Comparison of ENCODE assay signal across 17 cellular contexts in genomic region chr2:84386326-84386995, GRCh38.
DNase-seq lines count a peak whose midpoint lies in the region; TF ChIP-seq lines count a peak whose summit lies in the region.
"Had no signal": no experiment of that assay in that cellular context is flagged by ENCODE, and none has a peak within 500 bp of the region (broad histone marks: within the 10 kb centered on the region; RNA-seq: fewer than 3 reads in every experiment).

No MANE protein-coding gene starts in this region.

- no peak for TF ChIP-seq CTCF in A673 (conservative IDR thresholded peaks at IDR 0.05; ENCODE audit: low read depth, low read length)
- TF ChIP-seq CTCF in endodermal cell (conservative IDR thresholded peaks at IDR 0.05), result no peak
- TF ChIP-seq CTCF in Peyer's patch (IDR thresholded peaks at IDR 0.05), result no peak

- BruUV-seq in A673 (replicated peaks; lab: Mats Ljungman, UMichigan), result no TSS peak

- H3K4me3 Mint-ChIP-seq in endodermal cell, result no peak overlapping the region
- H3K4me3 Mint-ChIP-seq: H9 had no signal

- H3K9me3 ChIP-seq in A673 (ENCODE audit: low read depth, low read length, poor library complexity, severe bottlenecking) (no peaks in the 10 kb centered on the region), endodermal cell (ENCODE audit: control insufficient read depth, low read length) (peaks cover 53% of the 10 kb centered on the region), Peyer's patch (no peaks in the 10 kb centered on the region)
- H3K9me3 ChIP-seq: SJCRH30 had no signal

- DNase-seq in A673 (ENCODE audit: low spot score) (peak; percentile 84), D341Med (ENCODE audit: low spot score) (peak; percentile 43), NCI-H748 treated with DMSO at 0.1 percent for 48 hours (lab: John Stamatoyannopoulos, UW) (peak; percentile 4), endodermal cell (no peak), Peyer's patch (no peak), HPDE6-E6E7 (ENCODE audit: extremely low spot score) (no peak), NCI-H2196 treated with DMSO at 0.1 percent for 48 hours (lab: John Stamatoyannopoulos, UW; ENCODE audit: unreplicated experiment) (no peak)
- DNase-seq in activated naive CD4-positive, alpha-beta T cell treated with anti-CD3 and anti-CD28 coated beads, Interleukin-2, amount 50 U/mL, for 16 hours, result no peak
- DNase-seq: DMS53, EL, H9, NCI-H1092 treated with DMSO at 0.1 percent for 48 hours, NCI-H187, NCI-H2107, NCI-H526 treated with DMSO at 0.1 percent for 48 hours, SJCRH30 had no signal

- no peaks in the 10 kb centered on the region for H3K36me3 ChIP-seq in A673 (ENCODE audit: insufficient read depth, low read length, poor library complexity, severe bottlenecking)
- no peaks in the 10 kb centered on the region for H3K36me3 ChIP-seq in endodermal cell (ENCODE audit: control insufficient read depth, insufficient read depth, low read length)
- no peaks in the 10 kb centered on the region for H3K36me3 ChIP-seq in Peyer's patch
- H3K36me3 ChIP-seq: SJCRH30 had no signal

- H3K27ac ChIP-seq in A673 (ENCODE audit: low read depth, low read length, poor library complexity, severe bottlenecking), result no peak overlapping the region
- peak overlapping the region; percentile 12 for H3K27ac ChIP-seq in endodermal cell (ENCODE audit: low read depth, low read length)
- no peak overlapping the region for H3K27ac ChIP-seq in Peyer's patch
- H3K27ac ChIP-seq: SJCRH30 had no signal

- POLR2A ChIA-PET in A673 (lab: Charles Lee; ENCODE audit: low non-redundant PET), result no interaction called here

- CTCF ChIA-PET in A673 (lab: Charles Lee), result no interaction called here

- H3K9ac ChIP-seq in endodermal cell (ENCODE audit: extremely low read depth, low read length, poor library complexity, severe bottlenecking), result no peak overlapping the region

- H3K27me3 ChIP-seq in A673 (replicated peaks; ENCODE audit: insufficient read depth, low read depth, low read length, poor library complexity) (peaks cover 40% of the 10 kb centered on the region), endodermal cell (ENCODE audit: control insufficient read depth, insufficient read depth, low read length, poor library complexity, severe bottlenecking) (peaks cover 57% of the 10 kb centered on the region), Peyer's patch (no peaks in the 10 kb centered on the region)
- H3K27me3 ChIP-seq: SJCRH30 had no signal

- no peak overlapping the region for H3K27ac Mint-ChIP-seq in endodermal cell

- H3K4me3 ChIP-seq in A673 (ENCODE audit: low read depth, low read length, poor library complexity, severe bottlenecking) (no peak overlapping the region), endodermal cell (ENCODE audit: low read length) (no peak overlapping the region), Peyer's patch (no peak overlapping the region)
- H3K4me3 ChIP-seq: GM12878, SJCRH30 had no signal

- no peak for TF ChIP-seq POLR2A in Peyer's patch (IDR thresholded peaks at IDR 0.05)

- WGBS in endodermal cell (ENCODE audit: insufficient coverage in 1 of 2, insufficient read length in 1 of 2), 2 experiments, result 32 to 50% methylated on average over 5 to 6 of the region's 6 CpGs

- intact Hi-C loops in A673 (cut with micrococcal nuclease; ENCODE audit: unreplicated experiment), result no loop called here

- peaks cover 19% of the 10 kb centered on the region for H3K4me1 Mint-ChIP-seq in endodermal cell

- peaks cover 49% of the 10 kb centered on the region for H3K27me3 Mint-ChIP-seq in endodermal cell (ENCODE audit: insufficient read depth)

- H3K36me3 Mint-ChIP-seq in endodermal cell (ENCODE audit: low read depth), result peaks cover 2% of the 10 kb centered on the region

- peaks cover 17% of the 10 kb centered on the region for H3K4me1 ChIP-seq in A673 (ENCODE audit: insufficient read depth, low read length, poor library complexity, severe bottlenecking)
- H3K4me1 ChIP-seq in endodermal cell (ENCODE audit: control insufficient read depth, insufficient read depth, low read length), result peaks cover 5% of the 10 kb centered on the region
- H3K4me1 ChIP-seq in Peyer's patch, result no peaks in the 10 kb centered on the region
- H3K4me1 ChIP-seq: SJCRH30 had no signal

- H3K9me3 Mint-ChIP-seq in endodermal cell, result peaks cover 28% of the 10 kb centered on the region

Comparison
In these comparisons a context has a peak if more than half of its experiments do, and no peak if none do; other contexts are left out.
1. DNase-seq: peak in A673 (single experiment), D341Med (single experiment) and NCI-H748 treated with DMSO at 0.1 percent for 48 hours (single experiment); none in endodermal cell (single experiment), activated naive CD4-positive, alpha-beta T cell treated with anti-CD3 and anti-CD28 coated beads, Interleukin-2, amount 50 U/mL, for 16 hours (single experiment), Peyer's patch (0 of 3), HPDE6-E6E7 (single experiment) and NCI-H2196 treated with DMSO at 0.1 percent for 48 hours (single experiment).